In the genomic region with DNA sequence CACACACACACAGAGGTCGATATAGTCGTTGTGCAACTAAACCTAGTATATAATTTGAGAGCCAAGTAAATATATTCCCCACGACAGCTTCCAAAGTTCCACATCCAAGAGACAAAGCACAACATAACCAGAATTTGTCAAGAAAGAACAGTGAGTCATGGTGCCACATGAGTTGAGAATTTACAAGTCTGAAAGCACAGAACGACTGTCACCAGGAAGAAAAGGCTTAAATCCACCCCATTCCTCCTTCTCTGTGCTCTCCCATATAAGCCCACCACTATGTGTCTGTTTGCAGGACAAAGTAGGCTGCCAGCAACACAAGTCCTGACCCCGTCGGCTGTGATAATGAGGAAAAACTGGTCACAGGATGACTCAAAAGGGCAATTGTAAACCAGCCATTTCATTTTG, we compare ENCODE assay signal across 1 cellular context.
TF ChIP-seq lines count a peak whose summit lies in the region.

No MANE protein-coding gene starts in this region.

TF ChIP-seq in HepG2, 621 proteins besides CTCF, POLR2A, EP300 and RAD21 (continued from another document):
- TF ChIP-seq, protein P1, sequence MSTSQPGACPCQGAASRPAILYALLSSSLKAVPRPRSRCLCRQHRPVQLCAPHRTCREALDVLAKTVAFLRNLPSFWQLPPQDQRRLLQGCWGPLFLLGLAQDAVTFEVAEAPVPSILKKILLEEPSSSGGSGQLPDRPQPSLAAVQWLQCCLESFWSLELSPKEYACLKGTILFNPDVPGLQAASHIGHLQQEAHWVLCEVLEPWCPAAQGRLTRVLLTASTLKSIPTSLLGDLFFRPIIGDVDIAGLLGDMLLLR (CRISPR knock-in tag; IDR thresholded peaks at IDR 0.05): no peak
- TF ChIP-seq ZNF207 (IDR thresholded peaks at IDR 0.05; ENCODE audit: borderline replicate concordance) (no peak), TCF12 (IDR thresholded peaks at IDR 0.05) (no peak), TCF12 (CRISPR knock-in tag; IDR thresholded peaks at IDR 0.05) (no peak)
- TF ChIP-seq, protein P2, sequence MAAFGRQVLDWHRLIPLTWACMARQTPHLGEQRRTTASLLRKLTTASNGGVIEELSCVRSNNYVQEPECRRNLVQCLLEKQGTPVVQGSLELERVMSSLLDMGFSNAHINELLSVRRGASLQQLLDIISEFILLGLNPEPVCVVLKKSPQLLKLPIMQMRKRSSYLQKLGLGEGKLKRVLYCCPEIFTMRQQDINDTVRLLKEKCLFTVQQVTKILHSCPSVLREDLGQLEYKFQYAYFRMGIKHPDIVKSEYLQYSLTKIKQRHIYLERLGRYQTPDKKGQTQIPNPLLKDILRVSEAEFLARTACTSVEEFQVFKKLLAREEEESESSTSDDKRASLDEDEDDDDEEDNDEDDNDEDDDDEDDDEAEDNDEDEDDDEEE (CRISPR knock-in tag; IDR thresholded peaks at IDR 0.05): no peak
- TF ChIP-seq, protein P3, sequence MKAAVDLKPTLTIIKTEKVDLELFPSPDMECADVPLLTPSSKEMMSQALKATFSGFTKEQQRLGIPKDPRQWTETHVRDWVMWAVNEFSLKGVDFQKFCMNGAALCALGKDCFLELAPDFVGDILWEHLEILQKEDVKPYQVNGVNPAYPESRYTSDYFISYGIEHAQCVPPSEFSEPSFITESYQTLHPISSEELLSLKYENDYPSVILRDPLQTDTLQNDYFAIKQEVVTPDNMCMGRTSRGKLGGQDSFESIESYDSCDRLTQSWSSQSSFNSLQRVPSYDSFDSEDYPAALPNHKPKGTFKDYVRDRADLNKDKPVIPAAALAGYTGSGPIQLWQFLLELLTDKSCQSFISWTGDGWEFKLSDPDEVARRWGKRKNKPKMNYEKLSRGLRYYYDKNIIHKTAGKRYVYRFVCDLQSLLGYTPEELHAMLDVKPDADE (CRISPR knock-in tag; IDR thresholded peaks at IDR 0.05): no peak
TF ChIP-seq in HepG2: peak in this region for 0.
